In the genomic region with DNA sequence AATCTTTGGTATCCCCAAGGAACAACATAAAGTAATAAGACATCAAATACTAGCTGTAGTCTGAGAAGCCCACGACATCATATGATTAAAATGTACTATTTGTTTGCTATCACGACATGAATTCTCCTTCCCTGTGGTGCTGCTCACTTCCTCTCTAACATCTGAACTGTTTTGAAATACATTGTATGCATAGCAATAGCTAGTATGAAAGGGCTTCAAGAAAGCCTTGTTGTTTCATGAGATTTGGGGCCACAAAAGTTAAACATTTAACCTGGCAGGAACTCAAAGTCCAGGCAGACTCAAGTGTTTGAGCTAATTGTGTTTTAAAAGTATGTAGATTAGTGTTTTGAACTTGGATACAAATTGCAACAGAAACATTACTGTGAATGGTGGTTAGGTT, we compare ENCODE assay signal across 11 cellular contexts.
A peak's percentile ranks its signal among the peaks of the same experiment; 100 is the strongest.
DNase-seq lines count a peak whose midpoint lies in the region; ATAC-seq, FAIRE-seq and TF ChIP-seq lines count a peak whose summit lies in the region.
"Had no signal": no experiment of that assay in that cellular context is flagged by ENCODE, and none has a peak within 500 bp of the region (broad histone marks: within the 10 kb centered on the region; RNA-seq: fewer than 3 reads in every experiment).

No MANE protein-coding gene starts in this region.

- H3K36me3 Mint-ChIP-seq in astrocyte (ENCODE audit: low read depth, unreplicated experiment): no peaks in the 10 kb centered on the region
- peaks cover 4% of the 10 kb centered on the region for H3K36me3 Mint-ChIP-seq in osteocyte (ENCODE audit: unreplicated experiment)

- no peaks in the 10 kb centered on the region for H3K9me3 ChIP-seq in astrocyte (ENCODE audit: insufficient read depth, low read depth, low read length)

- no peak for FAIRE-seq in astrocyte (lab: Jason Lieb, UNC)
- FAIRE-seq: K562 had no signal

- H3K4me1 Mint-ChIP-seq in astrocyte (ENCODE audit: low read depth, unreplicated experiment) (peaks cover 17% of the 10 kb centered on the region), osteocyte (ENCODE audit: unreplicated experiment) (peaks cover 24% of the 10 kb centered on the region)

- H3K4me3 Mint-ChIP-seq in astrocyte (ENCODE audit: unreplicated experiment): no peak overlapping the region
- H3K4me3 Mint-ChIP-seq in osteocyte (ENCODE audit: unreplicated experiment): no peak overlapping the region

- no peaks in the 10 kb centered on the region for H3K36me3 ChIP-seq in astrocyte (ENCODE audit: insufficient read depth, low read length)

- no peak overlapping the region for H3K4me3 ChIP-seq in astrocyte (ENCODE audit: insufficient read depth, low read depth, low read length)
- H3K4me3 ChIP-seq: K562, lung had no signal

- peak; percentile 55 for ATAC-seq in HG03342 (IDR thresholded peaks at IDR 0.05; ENCODE audit: unreplicated experiment)
- ATAC-seq: K562 had no signal

- H3K27ac Mint-ChIP-seq in astrocyte (ENCODE audit: unreplicated experiment) (peak overlapping the region; percentile 79), osteocyte (ENCODE audit: unreplicated experiment) (peak overlapping the region; percentile 47)

- TF ChIP-seq CTCF in astrocyte (IDR thresholded peaks at IDR 0.05; ENCODE audit: insufficient read depth, low read depth, low read length): no peak
- TF ChIP-seq CTCF in osteocyte (IDR thresholded peaks at IDR 0.05): no peak

- no peaks in the 10 kb centered on the region for H4K20me1 ChIP-seq in astrocyte (ENCODE audit: insufficient read depth, low read length)

- no peak overlapping the region for H3K9ac ChIP-seq in astrocyte (ENCODE audit: low read length)

- no peak overlapping the region for H2AFZ ChIP-seq in astrocyte (ENCODE audit: low read depth, low read length)

- no peaks in the 10 kb centered on the region for H3K27me3 Mint-ChIP-seq in astrocyte (ENCODE audit: low read depth, unreplicated experiment)
- H3K27me3 Mint-ChIP-seq in osteocyte (ENCODE audit: unreplicated experiment): no peaks in the 10 kb centered on the region

- H3K4me1 ChIP-seq in astrocyte (ENCODE audit: insufficient read depth, low read length): peaks cover 6% of the 10 kb centered on the region

- DNase-seq in NOMO-1 treated with DMSO at 0.1 percent for 48 hours (lab: John Stamatoyannopoulos, UW; ENCODE audit: unreplicated experiment) (peak; percentile 35), NOMO-1 treated with dmso at 0.1 percent for 144 hours (lab: John Stamatoyannopoulos, UW; ENCODE audit: unreplicated experiment) (no peak), astrocyte (ENCODE audit: low read depth) (peak; percentile 17), osteocyte (ENCODE audit: extremely low spot score, unreplicated experiment) (no peak), NCI-H82 (lab: John Stamatoyannopoulos, UW) (no peak), NCI-H1417 treated with DMSO at 0.1 percent for 48 hours (lab: John Stamatoyannopoulos, UW) (no peak), SW 1271 (lab: John Stamatoyannopoulos, UW) (no peak)

- H3K4me2 ChIP-seq in astrocyte (ENCODE audit: low read length): no peak overlapping the region

- H3K79me2 ChIP-seq in astrocyte (ENCODE audit: insufficient read depth, low read length): no peaks in the 10 kb centered on the region

- no peaks in the 10 kb centered on the region for H3K27me3 ChIP-seq in astrocyte (ENCODE audit: insufficient read depth, low read length)

- H3K27ac ChIP-seq in astrocyte (ENCODE audit: low read depth, low read length): no peak overlapping the region
- H3K27ac ChIP-seq: 22Rv1 had no signal

- H3K9me3 Mint-ChIP-seq in astrocyte (ENCODE audit: unreplicated experiment) (peaks cover 6% of the 10 kb centered on the region), osteocyte (ENCODE audit: unreplicated experiment) (peaks cover 13% of the 10 kb centered on the region)

Comparison
In these comparisons a context has a peak if more than half of its experiments do, and no peak if none do; other contexts are left out.
1. DNase-seq: peak in NOMO-1 treated with DMSO at 0.1 percent for 48 hours (single experiment) and astrocyte (single experiment); none in NOMO-1 treated with dmso at 0.1 percent for 144 hours (single experiment), osteocyte (single experiment), NCI-H82 (single experiment), NCI-H1417 treated with DMSO at 0.1 percent for 48 hours (single experiment) and SW 1271 (0 of 2).